Comparison of ENCODE assay signal across 8 cellular contexts in the genomic region with DNA sequence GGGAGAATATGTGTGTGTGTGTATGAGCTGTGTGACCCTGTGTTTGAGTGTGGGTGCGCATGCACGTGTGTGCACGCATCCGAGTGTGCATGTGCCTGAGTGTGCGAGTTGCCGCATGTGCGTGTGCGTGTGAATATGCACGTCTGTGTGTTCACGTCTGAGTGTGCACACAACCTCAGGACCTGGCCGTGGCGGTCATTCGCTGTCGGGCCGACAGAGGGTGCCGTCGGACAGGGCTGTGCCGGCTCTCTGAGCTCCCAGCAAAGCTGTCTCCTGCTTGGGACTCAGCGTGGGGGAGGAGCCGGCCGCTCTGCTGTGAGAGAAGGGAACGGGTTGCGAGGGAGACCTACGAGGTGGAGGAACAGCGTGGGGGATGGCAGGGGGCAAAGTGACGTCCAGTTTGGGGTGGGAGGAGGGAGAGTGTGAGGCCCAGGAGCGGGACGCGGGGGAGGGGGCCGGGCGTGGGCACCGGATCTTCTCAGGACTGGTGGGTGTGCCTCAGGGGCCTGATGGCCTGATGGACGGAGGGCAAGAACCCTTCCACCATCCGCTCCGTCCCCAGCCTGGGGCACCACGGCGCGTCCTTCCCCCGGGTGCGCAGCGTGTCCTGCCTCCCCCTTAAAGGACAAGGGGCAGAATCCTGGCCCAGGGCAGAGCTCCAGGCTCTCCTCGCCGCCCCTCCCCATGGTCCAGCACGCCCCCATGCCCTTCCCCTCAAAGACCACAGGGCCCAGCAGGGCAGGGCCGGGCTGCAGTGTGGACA. TPM values are rescaled to one million over a fixed set of nuclear protein-coding genes. Genes with fewer than 3 reads are reported as not detected.
DNase-seq lines count a peak whose midpoint lies in the region; ATAC-seq and TF ChIP-seq lines count a peak whose summit lies in the region.

No MANE protein-coding gene starts in this region.

- no peaks in the 10 kb centered on the region for H3K36me3 ChIP-seq in CD4-positive, CD25-positive, alpha-beta regulatory T cell (ENCODE audit: control insufficient read depth, insufficient read depth, low read length)
- H3K36me3 ChIP-seq in neuronal stem cell (replicated peaks in 1 of 2; ENCODE audit: control insufficient read depth in 2 of 2, insufficient read depth in 2 of 2, low read length in 2 of 2) (no peaks in the 10 kb centered on the region), stomach (peaks cover 0 to 6% (median 0%) of the 10 kb centered on the region in 4 donors)

- TF ChIP-seq EP300 in stomach (IDR thresholded peaks at IDR 0.05), result no peak

- peaks cover 36% of the 10 kb centered on the region for H3K27me3 Mint-ChIP-seq in CD4-positive, CD25-positive, alpha-beta regulatory T cell

- H2AFZ ChIP-seq in neuronal stem cell (ENCODE audit: low read length), result peak overlapping the region; percentile 81

- peak; percentile 71 to 82 (median 78) for DNase-seq in CD4-positive, CD25-positive, alpha-beta regulatory T cell
- DNase-seq in GM20000 (ENCODE audit: low spot score), result peak; percentile 95
- DNase-seq in activated effector memory CD4-positive, alpha-beta T cell treated with Interleukin-2 at 50 U/mL for 16 hours, result peak; percentile 73
- DNase-seq in foreskin keratinocyte, result peak; percentile 27 to 38
- DNase-seq in neuronal stem cell (ENCODE audit: low spot score), result peak; percentile 80
- peak; percentile 90 for DNase-seq in stomach

- no CpG with 5 or more reads among the region's 45 CpGs for WGBS in neuronal stem cell (ENCODE audit: extremely low coverage in 2 of 2, insufficient read length in 2 of 2, insufficient replicate concordance in 1 of 2), 2 donors
- WGBS in stomach, 5 donors, result 1 to 7% (median 2%) methylated on average over 33 to 45 of the region's 45 CpGs

- H3K23ac ChIP-seq in neuronal stem cell (ENCODE audit: low read depth, low read length, poor library complexity), result peak overlapping the region; percentile 85

- TF ChIP-seq CTCF in GM20000 (IDR thresholded peaks at IDR 0.05; ENCODE audit: extremely low read depth, missing control alignments) (peak; percentile 97), LNCAP (IDR thresholded peaks at IDR 0.05) (peak; percentile 87), foreskin keratinocyte (conservative IDR thresholded peaks at IDR 0.05) (peak; percentile 94), stomach (IDR thresholded peaks at IDR 0.05) (peak in 5 of 7 experiments; percentile 77 to 87 (median 86))

- no peaks in the 10 kb centered on the region for H3K36me3 Mint-ChIP-seq in CD4-positive, CD25-positive, alpha-beta regulatory T cell

- intact Hi-C loops in stomach (cut with DNase I; ENCODE audit: low total_unique reads), result loop anchor here (2.0 kb wide), 1 partner anchor 36 kb away; no protein-coding TSS in a partner anchor

- H2BK15ac ChIP-seq in neuronal stem cell (ENCODE audit: low read length), result peak overlapping the region; percentile 75

- no peaks in the 10 kb centered on the region for H3K79me1 ChIP-seq in neuronal stem cell (ENCODE audit: low read depth, low read length)

- H3K4me3 ChIP-seq in CD4-positive, CD25-positive, alpha-beta regulatory T cell (ENCODE audit: low read depth, low read length), result no peak overlapping the region
- H3K4me3 ChIP-seq in neuronal stem cell (ENCODE audit: low read length in 2 of 2), result peak overlapping the region in 1 of 2 donors; percentile 66
- peak overlapping the region; percentile 19 to 39 (median 30) for H3K4me3 ChIP-seq in stomach

- H4K8ac ChIP-seq in neuronal stem cell (ENCODE audit: low read depth, low read length), result no peak overlapping the region

- H3K18ac ChIP-seq in neuronal stem cell (ENCODE audit: low read length), result peak overlapping the region; percentile 93

- no peak overlapping the region for H2BK120ac ChIP-seq in neuronal stem cell (ENCODE audit: low read depth, low read length)

- peak overlapping the region; percentile 77 for H3K4me2 ChIP-seq in neuronal stem cell (ENCODE audit: insufficient read depth, low read length, poor library complexity, severe bottlenecking)

- H3K27ac Mint-ChIP-seq in CD4-positive, CD25-positive, alpha-beta regulatory T cell, result no peak overlapping the region

- no peak overlapping the region for H4K91ac ChIP-seq in neuronal stem cell (ENCODE audit: low read depth, low read length, poor library complexity)

- no peak overlapping the region for H2BK5ac ChIP-seq in neuronal stem cell (ENCODE audit: low read length)

- peak overlapping the region; percentile 71 for H3K14ac ChIP-seq in neuronal stem cell (ENCODE audit: low read length)

- peak; percentile 38; the same call in 1 of the 2 replicates for TF ChIP-seq POLR2A in Raji (IDR thresholded peaks at IDR 0.05; ENCODE audit: insufficient read depth, low read depth, low read length)
- TF ChIP-seq POLR2A in stomach (IDR thresholded peaks at IDR 0.05), result no peak

- H3K4ac ChIP-seq in neuronal stem cell (ENCODE audit: low read length), result no peak overlapping the region

- H2BK12ac ChIP-seq in neuronal stem cell (ENCODE audit: low read length), result no peak overlapping the region

- H3K27ac ChIP-seq in CD4-positive, CD25-positive, alpha-beta regulatory T cell (ENCODE audit: insufficient read depth, low read length, poor library complexity, severe bottlenecking), result no peak overlapping the region
- H3K27ac ChIP-seq in foreskin keratinocyte, result no peak overlapping the region
- no peak overlapping the region for H3K27ac ChIP-seq in neuronal stem cell (replicated peaks; ENCODE audit: low read length)
- no peak overlapping the region for H3K27ac ChIP-seq in stomach

- peaks cover 20% of the 10 kb centered on the region for H3K4me1 ChIP-seq in CD4-positive, CD25-positive, alpha-beta regulatory T cell (ENCODE audit: control insufficient read depth, insufficient read depth, low read length, poor library complexity, severe bottlenecking)
- H3K4me1 ChIP-seq in foreskin keratinocyte (no peaks in the 10 kb centered on the region), neuronal stem cell (ENCODE audit: control insufficient read depth in 2 of 2, insufficient read depth in 1 of 2, low read depth in 1 of 2, low read length in 2 of 2) (peaks cover 7 to 9% of the 10 kb centered on the region in 2 donors), stomach (peaks cover 7 to 18% (median 14%) of the 10 kb centered on the region in 4 donors)

- no peaks in the 10 kb centered on the region for H3K9me3 Mint-ChIP-seq in CD4-positive, CD25-positive, alpha-beta regulatory T cell

- peak overlapping the region; percentile 81 for H3K9ac ChIP-seq in neuronal stem cell (ENCODE audit: low read depth, low read length, poor library complexity)

- peaks cover 11 to 31% (median 22%) of the 10 kb centered on the region in 4 donors for H3K4me1 Mint-ChIP-seq in CD4-positive, CD25-positive, alpha-beta regulatory T cell

- H3K9me3 ChIP-seq in CD4-positive, CD25-positive, alpha-beta regulatory T cell (ENCODE audit: control insufficient read depth in 2 of 2, low read length in 2 of 2), result no peaks in the 10 kb centered on the region
- H3K9me3 ChIP-seq in neuronal stem cell (replicated peaks in 1 of 2; ENCODE audit: control insufficient read depth in 2 of 2, insufficient read depth in 1 of 2, low read depth in 1 of 2, low read length in 2 of 2) (peaks cover 0 to 2% of the 10 kb centered on the region in 2 donors), stomach (no peaks in the 10 kb centered on the region)

- peak overlapping the region; percentile 93 for H2AK5ac ChIP-seq in neuronal stem cell (ENCODE audit: low read depth, low read length)

- H3K4me3 Mint-ChIP-seq in CD4-positive, CD25-positive, alpha-beta regulatory T cell, result peak overlapping the region; percentile 71 to 90 (median 82)

- H3K27me3 ChIP-seq in CD4-positive, CD25-positive, alpha-beta regulatory T cell (ENCODE audit: control insufficient read depth, insufficient read depth, low read length), result peaks cover 5% of the 10 kb centered on the region
- H3K27me3 ChIP-seq in foreskin keratinocyte (peaks cover 63% of the 10 kb centered on the region), neuronal stem cell (ENCODE audit: control insufficient read depth in 3 of 3, insufficient read depth in 3 of 3, low read depth in 1 of 3, low read length in 3 of 3) (peaks cover 14 to 93% (median 38%) of the 10 kb centered on the region in 3 experiments), stomach (peaks cover 19 to 93% (median 69%) of the 10 kb centered on the region in 3 donors)

- ATAC-seq in CD4-positive, CD25-positive, alpha-beta regulatory T cell (ENCODE audit: low read depth in 2 of 2), result peak; percentile 93 to 98
- ATAC-seq in foreskin keratinocyte, result peak; percentile 86

RNA-seq across cellular contexts. Expression of a gene that starts 19.9 kb away (rescaled TPM):
- total RNA-seq in CD4-positive, CD25-positive, alpha-beta regulatory T cell, result 4.1 TPM
- polyA plus RNA-seq in CD4-positive, CD25-positive, alpha-beta regulatory T cell, result under 1 TPM in 3 of 4 donors, not detected in 1; 0.06 to 0.34 (median 0.32) TPM
- total RNA-seq in foreskin keratinocyte (0.25 and 0.34 TPM in 2 replicates), stomach (10 to 100 TPM in 4 of 5 donors, 1 to 10 TPM in 1; 9.0 to 76.4 (median 18.7) TPM)
- polyA plus RNA-seq in foreskin keratinocyte (0.29 and 0.33 TPM in 2 replicates), stomach (1 to 10 TPM; 1.1 to 10.0 (median 5.8) TPM)
- polyA plus RNA-seq in neuronal stem cell (2013, experiment 1 of 2), result 1.6 TPM
- polyA plus RNA-seq in neuronal stem cell (2013, experiment 2 of 2), result 1.9 TPM

RNA-seq across cellular contexts. Expression of a gene that starts 34.3 kb away (rescaled TPM):
- total RNA-seq in CD4-positive, CD25-positive, alpha-beta regulatory T cell, result not detected
- polyA plus RNA-seq in CD4-positive, CD25-positive, alpha-beta regulatory T cell, result not detected
- total RNA-seq in foreskin keratinocyte, result not detected in 2 replicates
- polyA plus RNA-seq in foreskin keratinocyte, result not detected in 2 replicates
- not detected for polyA plus RNA-seq in neuronal stem cell (2013, experiment 1 of 2)
- polyA plus RNA-seq in neuronal stem cell (2013, experiment 2 of 2), result not detected
- total RNA-seq in stomach, result under 1 TPM in 1 of 5 donors, not detected in 4; 0.55 TPM
- not detected for polyA plus RNA-seq in stomach

RNA-seq across cellular contexts. Expression of a gene that starts 34.5 kb away (rescaled TPM):
- total RNA-seq in CD4-positive, CD25-positive, alpha-beta regulatory T cell, result 31.9 TPM
- 10 to 100 TPM; 15.5 to 19.9 (median 17.0) TPM for polyA plus RNA-seq in CD4-positive, CD25-positive, alpha-beta regulatory T cell
- total RNA-seq in foreskin keratinocyte (25.5 and 26.9 TPM in 2 replicates), stomach (10 to 100 TPM; 12.3 to 39.3 (median 19.2) TPM)
- polyA plus RNA-seq in foreskin keratinocyte (16.2 and 18.2 TPM in 2 replicates), stomach (10 to 100 TPM; 10.8 to 13.6 (median 12.5) TPM)
- 34.3 TPM for polyA plus RNA-seq in neuronal stem cell (2013, experiment 1 of 2)
- 35.7 TPM for polyA plus RNA-seq in neuronal stem cell (2013, experiment 2 of 2)

RNA-seq across cellular contexts. Expression of a gene that starts 46.1 kb away (rescaled TPM):
- 80.8 TPM for total RNA-seq in CD4-positive, CD25-positive, alpha-beta regulatory T cell
- 10 to 100 TPM; 30.9 to 47.8 (median 38.2) TPM for polyA plus RNA-seq in CD4-positive, CD25-positive, alpha-beta regulatory T cell
- total RNA-seq in foreskin keratinocyte (34.0 and 34.2 TPM in 2 replicates), stomach (100 to 1,000 TPM in 1 of 5 donors, 10 to 100 TPM in 4; 56.0 to 117 (median 74.2) TPM)
- polyA plus RNA-seq in foreskin keratinocyte (11.0 and 12.3 TPM in 2 replicates), stomach (10 to 100 TPM in 2 of 3 donors, 1 to 10 TPM in 1; 8.1 to 14.2 (median 14.1) TPM)
- polyA plus RNA-seq in neuronal stem cell (2013, experiment 1 of 2), result 50.1 TPM
- 49.8 TPM for polyA plus RNA-seq in neuronal stem cell (2013, experiment 2 of 2)

Comparison
In these comparisons a context has a peak if more than half of its experiments do, and no peak if none do; other contexts are left out.
1. DNase-seq: peak in every context shown above with its lines; median percentile 95 in GM20000; 90 in stomach; 80 in neuronal stem cell; 78 in CD4-positive, CD25-positive, alpha-beta regulatory T cell; 73 in activated effector memory CD4-positive, alpha-beta T cell treated with Interleukin-2 at 50 U/mL for 16 hours; 32 in foreskin keratinocyte.